ENCODE assay signal across 8 cellular contexts in genomic region chr6:89080281-89081128, GRCh38. TPM values are rescaled to one million over a fixed set of nuclear protein-coding genes. Genes with fewer than 3 reads are reported as not detected.
DNase-seq lines count a peak whose midpoint lies in the region; ATAC-seq and TF ChIP-seq lines count a peak whose summit lies in the region.

TSS of gene PNRC1 (plus strand) at chr6:89080751. CDS start at chr6:89080895, 144 bp downstream.

- DNase-seq in GM13977 (ENCODE audit: low spot score) (peak; percentile 96), NCI-H1694 (lab: John Stamatoyannopoulos, UW) (peak; percentile 94), amniotic stem cell (lab: John Stamatoyannopoulos, UW) (peak; percentile 97), left cardiac atrium (peak; percentile 100), progenitor cell of endocrine pancreas (ENCODE audit: low spot score, unreplicated experiment) (peak; percentile 100), ureter (ENCODE audit: low spot score) (peak; percentile 100)

- H3K4me3 Mint-ChIP-seq in T-helper 1 cell treated with Interleukin-12 subunit alpha and Interleukin-12 subunit beta and Interleukin-4 antibody, amounts not matched to agents 30 μg/mL and 1 μg/mL, for 36 hours, result peak within 1 kb of the TSS; percentile 91
- peak within 1 kb of the TSS; percentile 96 for H3K4me3 Mint-ChIP-seq in progenitor cell of endocrine pancreas (ENCODE audit: low read depth)

- H3K27ac Mint-ChIP-seq in T-helper 1 cell treated with Interleukin-12 subunit alpha and Interleukin-12 subunit beta and Interleukin-4 antibody, amounts not matched to agents 30 μg/mL and 1 μg/mL, for 36 hours, result peak within 1 kb of the TSS; percentile 93
- peak within 1 kb of the TSS; percentile 100 for H3K27ac Mint-ChIP-seq in progenitor cell of endocrine pancreas

- H3K36me3 Mint-ChIP-seq in T-helper 1 cell treated with Interleukin-12 subunit alpha and Interleukin-12 subunit beta and Interleukin-4 antibody, amounts not matched to agents 30 μg/mL and 1 μg/mL, for 36 hours (ENCODE audit: low read depth), result peaks cover 28% of the 10 kb centered on the region
- peaks cover 14% of the 10 kb centered on the region for H3K36me3 Mint-ChIP-seq in progenitor cell of endocrine pancreas (ENCODE audit: insufficient read depth)

- no peaks in the 10 kb centered on the region for H3K9me3 Mint-ChIP-seq in T-helper 1 cell treated with Interleukin-12 subunit alpha and Interleukin-12 subunit beta and Interleukin-4 antibody, amounts not matched to agents 30 μg/mL and 1 μg/mL, for 36 hours
- H3K9me3 Mint-ChIP-seq in progenitor cell of endocrine pancreas (ENCODE audit: low read depth), result no peaks in the 10 kb centered on the region

- no peaks in the 10 kb centered on the region for H3K27me3 Mint-ChIP-seq in T-helper 1 cell treated with Interleukin-12 subunit alpha and Interleukin-12 subunit beta and Interleukin-4 antibody, amounts not matched to agents 30 μg/mL and 1 μg/mL, for 36 hours (ENCODE audit: low read depth)
- H3K27me3 Mint-ChIP-seq in progenitor cell of endocrine pancreas, result no peaks in the 10 kb centered on the region

- intact Hi-C loops in left cardiac atrium (cut with DNase I), result loop anchor here in 1 of 2 donors (5.0 kb wide), 4 partner anchors 43 to 272 kb away; partner anchors contain the start of gene UBE2J1

- ATAC-seq in HG02884 (IDR thresholded peaks at IDR 0.05; ENCODE audit: unreplicated experiment) (peak; percentile 69), left cardiac atrium (peak; percentile 89 to 90)

- in situ Hi-C loops in GM13977 (cut with MboI; ENCODE audit: low pct_unique_long_range_greater_than_20kb, low sequenced_read_pairs, unreplicated experiment), result no loop called here

- TF ChIP-seq CTCF in GM13977 (IDR thresholded peaks at IDR 0.05; ENCODE audit: extremely low read depth, insufficient read depth, missing control alignments) (no peak), progenitor cell of endocrine pancreas (IDR thresholded peaks at IDR 0.05; ENCODE audit: unreplicated experiment) (no peak)

- H3K4me1 Mint-ChIP-seq in T-helper 1 cell treated with Interleukin-12 subunit alpha and Interleukin-12 subunit beta and Interleukin-4 antibody, amounts not matched to agents 30 μg/mL and 1 μg/mL, for 36 hours (ENCODE audit: low read depth), result peaks cover 26% of the 10 kb centered on the region
- peaks cover 19% of the 10 kb centered on the region for H3K4me1 Mint-ChIP-seq in progenitor cell of endocrine pancreas (ENCODE audit: low read depth)

RNA-seq across cellular contexts. Expression of gene PNRC1, which starts in this region (rescaled TPM):
- 100 to 1,000 TPM; 177 to 202 TPM for total RNA-seq in left cardiac atrium
- total RNA-seq in progenitor cell of endocrine pancreas, result 203 and 212 TPM in 2 replicates
- 204 TPM for total RNA-seq in ureter

Comparison
In these comparisons a context has a peak if more than half of its experiments do, and no peak if none do; other contexts are left out.
1. Peak in every context shown above with its lines: DNase-seq and ATAC-seq.